8 cellular contexts compared by ENCODE assay signal in genomic region chr16:14632693-14633569, GRCh38. TPM values are rescaled to one million over a fixed set of nuclear protein-coding genes. Genes with fewer than 3 reads are reported as not detected.
DNase-seq lines count a peak whose midpoint lies in the region; ATAC-seq lines count a peak whose summit lies in the region.

Gene BFAR (plus strand): TSS chr16:14632951. CDS start chr16:14644347, 11,396 bp downstream.

- no peaks in the 10 kb centered on the region for H3K27me3 ChIP-seq in NT2/D1 (ENCODE audit: insufficient read depth, insufficient read length)
- no peaks in the 10 kb centered on the region for H3K27me3 ChIP-seq in endocrine pancreas (ENCODE audit: control insufficient read depth, insufficient read depth, low read length)
- no peaks in the 10 kb centered on the region for H3K27me3 ChIP-seq in mesendoderm (ENCODE audit: insufficient read depth, low read length, poor library complexity)

- peak within 1 kb of the TSS; percentile 65 for H3K4me2 ChIP-seq in mesendoderm (ENCODE audit: low read length)

- H3K18ac ChIP-seq in mesendoderm (ENCODE audit: low read length): peak within 1 kb of the TSS; percentile 75

- H2BK5ac ChIP-seq in mesendoderm (ENCODE audit: low read length): peak within 1 kb of the TSS; percentile 38

- WGBS in mesendoderm (ENCODE audit: extremely low coverage, insufficient coverage, low lambda C conversion rate): no CpG with 5 or more reads among the region's 69 CpGs

- peak within 1 kb of the TSS; percentile 98 for H3K56ac ChIP-seq in mesendoderm (ENCODE audit: low read length)

- no peaks in the 10 kb centered on the region for H3K9me3 Mint-ChIP-seq in activated CD8-positive, alpha-beta memory T cell treated with anti-CD3 and anti-CD28 coated beads, Interleukin-2, amount 10 ng/mL, durations not matched to agents 7 days and 5 days (ENCODE audit: low read depth)

- peaks cover 14% of the 10 kb centered on the region for H3K36me3 Mint-ChIP-seq in activated CD8-positive, alpha-beta memory T cell treated with anti-CD3 and anti-CD28 coated beads, Interleukin-2, amount 10 ng/mL, durations not matched to agents 7 days and 5 days

- peaks cover 60% of the 10 kb centered on the region for H3K4me1 Mint-ChIP-seq in activated CD8-positive, alpha-beta memory T cell treated with anti-CD3 and anti-CD28 coated beads, Interleukin-2, amount 10 ng/mL, durations not matched to agents 7 days and 5 days

- H3K4me1 ChIP-seq in NT2/D1 (ENCODE audit: insufficient read depth, insufficient read length): peaks cover 9% of the 10 kb centered on the region
- peaks cover 6% of the 10 kb centered on the region for H3K4me1 ChIP-seq in endocrine pancreas (ENCODE audit: control insufficient read depth, insufficient read depth, low read length)
- peaks cover 8% of the 10 kb centered on the region for H3K4me1 ChIP-seq in mesendoderm (ENCODE audit: control insufficient read depth, low read depth, low read length)

- H3K4ac ChIP-seq in mesendoderm (ENCODE audit: low read depth, low read length): peak within 1 kb of the TSS; percentile 56

- H2BK120ac ChIP-seq in mesendoderm (ENCODE audit: low read depth, low read length): peak within 1 kb of the TSS; percentile 29

- H3K36me3 ChIP-seq in NT2/D1 (ENCODE audit: insufficient read depth, insufficient read length, low read length) (peaks cover 21% of the 10 kb centered on the region), endocrine pancreas (ENCODE audit: control insufficient read depth, insufficient read depth, low read length) (no peaks in the 10 kb centered on the region), mesendoderm (ENCODE audit: control insufficient read depth, insufficient read depth, low read length) (no peaks in the 10 kb centered on the region)

- peak; percentile 95 for DNase-seq in COR-L47 (lab: John Stamatoyannopoulos, UW)
- peak; percentile 30 to 99 (median 96) for DNase-seq in HUDEP-2 (lab: John Stamatoyannopoulos, UW; ENCODE audit: unreplicated experiment in 76 of 76)
- DNase-seq in NT2/D1 (ENCODE audit: low read depth, low spot score): peak; percentile 98
- DNase-seq in activated CD8-positive, alpha-beta memory T cell treated with anti-CD3 and anti-CD28 coated beads, Interleukin-2, amount 10 ng/mL, durations not matched to agents 7 days and 5 days: peak; percentile 100
- DNase-seq in mesendoderm: peak; percentile 99
- peak; percentile 99 for DNase-seq in stimulated activated CD8-positive, alpha-beta memory T cell treated with anti-CD3 and anti-CD28 coated beads, Interleukin-15, amount 100 ng/mL, for 1 hour (ENCODE audit: low read depth)

- H3K23ac ChIP-seq in mesendoderm (ENCODE audit: low read length): no peak within 1 kb of the TSS

- CTCF ChIA-PET in activated CD8-positive, alpha-beta memory T cell treated with anti-CD3 and anti-CD28 coated beads, Interleukin-2, amount 10 ng/mL, durations not matched to agents 7 days and 5 days (lab: Charles Lee): interaction anchor here (1.0 to 1.3 kb wide), 2 partner anchors 347 to 713 kb away, joined by 3 read pairs; partner anchors contain the start of gene ERCC4

- H3K4me3 ChIP-seq in NT2/D1 (ENCODE audit: insufficient read length, low read depth): peak within 1 kb of the TSS; percentile 97
- peak within 1 kb of the TSS; percentile 84 for H3K4me3 ChIP-seq in endocrine pancreas (ENCODE audit: control insufficient read depth, insufficient read depth, low read length)
- H3K4me3 ChIP-seq in mesendoderm (ENCODE audit: low read length): peak within 1 kb of the TSS; percentile 97

- peaks cover 15% of the 10 kb centered on the region for H3K79me1 ChIP-seq in mesendoderm (ENCODE audit: low read length)

- H2BK15ac ChIP-seq in mesendoderm (replicated peaks; ENCODE audit: low read depth): no peak within 1 kb of the TSS

- peaks cover 37% of the 10 kb centered on the region for H3K79me2 ChIP-seq in mesendoderm (ENCODE audit: control insufficient read depth, insufficient read depth, low read length)

- H3K4me3 Mint-ChIP-seq in activated CD8-positive, alpha-beta memory T cell treated with anti-CD3 and anti-CD28 coated beads, Interleukin-2, amount 10 ng/mL, durations not matched to agents 7 days and 5 days: peak within 1 kb of the TSS; percentile 100

- H3K9ac ChIP-seq in NT2/D1 (ENCODE audit: insufficient read length, low read depth) (peak within 1 kb of the TSS; percentile 99), endocrine pancreas (ENCODE audit: control insufficient read depth, insufficient read depth, low read length) (peak within 1 kb of the TSS; percentile 97), mesendoderm (ENCODE audit: low read length) (peak within 1 kb of the TSS; percentile 91)

- no peak within 1 kb of the TSS for H4K5ac ChIP-seq in mesendoderm (ENCODE audit: low read length)

- ATAC-seq in GM21381 (IDR thresholded peaks at IDR 0.05; ENCODE audit: unreplicated experiment): peak; percentile 74
- ATAC-seq in activated CD8-positive, alpha-beta memory T cell treated with anti-CD3 and anti-CD28 coated beads, Interleukin-2, amount 10 ng/mL, durations not matched to agents 7 days and 5 days: peak; percentile 78

- H3K27ac ChIP-seq in mesendoderm (ENCODE audit: low read depth, low read length): peak within 1 kb of the TSS; percentile 58

- no peak within 1 kb of the TSS for H4K8ac ChIP-seq in mesendoderm (ENCODE audit: low read depth, low read length)

- no peak within 1 kb of the TSS for H2AK5ac ChIP-seq in mesendoderm (ENCODE audit: low read length)

- no peaks in the 10 kb centered on the region for H3K27me3 Mint-ChIP-seq in activated CD8-positive, alpha-beta memory T cell treated with anti-CD3 and anti-CD28 coated beads, Interleukin-2, amount 10 ng/mL, durations not matched to agents 7 days and 5 days

- peak within 1 kb of the TSS; percentile 100 for H3K27ac Mint-ChIP-seq in activated CD8-positive, alpha-beta memory T cell treated with anti-CD3 and anti-CD28 coated beads, Interleukin-2, amount 10 ng/mL, durations not matched to agents 7 days and 5 days

- H3K9me3 ChIP-seq in NT2/D1 (ENCODE audit: insufficient read depth, low read length) (no peaks in the 10 kb centered on the region), endocrine pancreas (ENCODE audit: control insufficient read depth, low read length) (no peaks in the 10 kb centered on the region)

RNA-seq across cellular contexts. Expression of gene BFAR, which starts in this region (rescaled TPM):
- total RNA-seq in activated CD8-positive, alpha-beta memory T cell treated with anti-CD3 and anti-CD28 coated beads, Interleukin-2, amount 10 ng/mL, durations not matched to agents 7 days and 5 days: 10 to 100 TPM; 59.2 to 65.0 TPM
- 80.3 TPM for polyA plus RNA-seq in mesendoderm (2013, experiment 1 of 2)
- 78.7 TPM for polyA plus RNA-seq in mesendoderm (2013, experiment 2 of 2)

Comparison
In these comparisons a context has a peak if more than half of its experiments do, and no peak if none do; other contexts are left out.
1. Peak in every context shown above with its lines: DNase-seq, ATAC-seq, H3K4me3 ChIP-seq and H3K27ac ChIP-seq.